Comparison of ENCODE assay signal across 30 cellular contexts in the genomic region with DNA sequence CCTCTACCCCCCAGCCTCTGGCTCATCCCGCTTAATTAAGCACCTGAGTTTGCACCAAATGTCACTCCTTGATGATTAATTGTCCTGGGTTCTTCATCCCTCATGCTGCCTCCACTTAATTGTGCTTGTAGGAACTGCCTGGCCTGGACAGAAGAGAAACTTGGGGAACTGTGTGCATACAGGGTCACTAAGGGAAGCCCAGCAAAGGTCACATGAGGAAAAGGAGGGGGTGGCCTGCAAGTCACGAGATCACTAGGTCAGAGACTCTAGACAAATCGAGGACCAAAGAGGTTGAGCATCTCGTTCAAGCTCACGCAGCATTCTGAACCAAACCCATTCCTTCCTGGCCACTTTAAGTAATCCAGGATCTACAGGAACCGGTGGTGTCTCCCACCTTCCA.
"Had no signal": no experiment of that assay in that cellular context is flagged by ENCODE, and none has a peak within 500 bp of the region (broad histone marks: within the 10 kb centered on the region; RNA-seq: fewer than 3 reads in every experiment).

No MANE protein-coding gene starts in this region.

- ATAC-seq: activated CD4-positive, alpha-beta T cell treated with anti-CD3 and anti-CD28 coated beads for 36 hours; activated naive CD4-positive, alpha-beta T cell treated with anti-CD3 and anti-CD28 coated beads, Interleukin-2, amount 50 U/mL, for 72 hours; activated T-cell treated with anti-CD3 and anti-CD28 coated beads, Interleukin-2, amount 50 U/mL, for 72 hours; effector memory CD8-positive, alpha-beta T cell; foreskin keratinocyte; T-helper 17 cell had no signal

- H3K36me3 ChIP-seq: ascending aorta, breast epithelium, cardiac muscle cell, colonic mucosa, gastrocnemius medialis had no signal

- H3K4me3 Mint-ChIP-seq: activated CD4-positive, alpha-beta memory T cell treated with anti-CD3 and anti-CD28 coated beads, Interleukin-2, amount 10 ng/mL, durations not matched to agents 7 days and 5 days; activated CD4-positive, alpha-beta T cell treated with anti-CD3 and anti-CD28 coated beads for 36 hours; activated CD4-positive, alpha-beta T cell treated with anti-CD3 and anti-CD28 coated beads, Interleukin-2, amount 10 ng/mL, durations not matched to agents 7 days and 5 days; activated naive CD4-positive, alpha-beta T cell treated with anti-CD3 and anti-CD28 coated beads, Interleukin-2, amount 10 ng/mL, durations not matched to agents 7 days and 5 days; activated naive CD8-positive, alpha-beta T cell treated with anti-CD3 and anti-CD28 coated beads, Interleukin-2, amount 10 ng/mL, durations not matched to agents 7 days and 5 days; activated T-cell treated with anti-CD3 and anti-CD28 coated beads, Interleukin-2, amount 50 U/mL, for 24 hours; activated T-cell treated with anti-CD3 and anti-CD28 coated beads, Interleukin-2, amount 50 U/mL, for 72 hours; brain; effector memory CD8-positive, alpha-beta T cell; T-helper 17 cell; T-helper 2 cell treated with Interferon-gamma antibody and Interleukin-4, amounts not matched to agents 5 μg/mL and 100 μg/mL, for 36 hours had no signal

- H3K4me1 Mint-ChIP-seq: activated CD4-positive, alpha-beta memory T cell treated with anti-CD3 and anti-CD28 coated beads, Interleukin-2, amount 10 ng/mL, durations not matched to agents 7 days and 5 days; activated CD4-positive, alpha-beta T cell treated with anti-CD3 and anti-CD28 coated beads for 36 hours; activated CD4-positive, alpha-beta T cell treated with anti-CD3 and anti-CD28 coated beads, Interleukin-2, amount 10 ng/mL, durations not matched to agents 7 days and 5 days; activated naive CD4-positive, alpha-beta T cell treated with anti-CD3 and anti-CD28 coated beads, Interleukin-2, amount 10 ng/mL, durations not matched to agents 7 days and 5 days had no signal

- H3K27me3 Mint-ChIP-seq: activated CD4-positive, alpha-beta T cell treated with anti-CD3 and anti-CD28 coated beads for 36 hours; activated T-cell treated with anti-CD3 and anti-CD28 coated beads, Interleukin-2, amount 50 U/mL, for 24 hours had no signal

- H3K27me3 ChIP-seq: ascending aorta, breast epithelium, colonic mucosa, dorsolateral prefrontal cortex, esophagus muscularis mucosa, gastrocnemius medialis had no signal

- H3K36me3 Mint-ChIP-seq: activated naive CD4-positive, alpha-beta T cell treated with anti-CD3 and anti-CD28 coated beads, Interleukin-2, amount 10 ng/mL, durations not matched to agents 7 days and 5 days; activated naive CD4-positive, alpha-beta T cell treated with anti-CD3 and anti-CD28 coated beads, Interleukin-2, amount 50 U/mL, for 72 hours; activated naive CD8-positive, alpha-beta T cell treated with anti-CD3 and anti-CD28 coated beads, Interleukin-2, amount 10 ng/mL, durations not matched to agents 7 days and 5 days; brain had no signal

- H3K9me3 Mint-ChIP-seq: activated CD4-positive, alpha-beta memory T cell treated with anti-CD3 and anti-CD28 coated beads, Interleukin-2, amount 10 ng/mL, durations not matched to agents 7 days and 5 days; activated CD4-positive, alpha-beta T cell treated with anti-CD3 and anti-CD28 coated beads, Interleukin-2, amount 10 ng/mL, durations not matched to agents 7 days and 5 days; activated naive CD4-positive, alpha-beta T cell treated with anti-CD3 and anti-CD28 coated beads, Interleukin-2, amount 10 ng/mL, durations not matched to agents 7 days and 5 days; activated naive CD4-positive, alpha-beta T cell treated with anti-CD3 and anti-CD28 coated beads, Interleukin-2, amount 50 U/mL, for 72 hours; activated naive CD8-positive, alpha-beta T cell treated with anti-CD3 and anti-CD28 coated beads, Interleukin-2, amount 10 ng/mL, durations not matched to agents 7 days and 5 days; activated T-cell treated with anti-CD3 and anti-CD28 coated beads, Interleukin-2, amount 50 U/mL, for 24 hours; activated T-cell treated with anti-CD3 and anti-CD28 coated beads, Interleukin-2, amount 50 U/mL, for 72 hours; effector memory CD8-positive, alpha-beta T cell; T-helper 2 cell treated with Interferon-gamma antibody and Interleukin-4, amounts not matched to agents 5 μg/mL and 100 μg/mL, for 36 hours had no signal

- H3K4me1 ChIP-seq: ascending aorta, breast epithelium, colonic mucosa, foreskin keratinocyte, gastrocnemius medialis had no signal

- H3K27ac ChIP-seq: ascending aorta, breast epithelium, cardiac muscle cell, colonic mucosa, esophagus muscularis mucosa, foreskin keratinocyte, gastrocnemius medialis had no signal

- H3K9me3 ChIP-seq: ascending aorta, breast epithelium, colonic mucosa, esophagus muscularis mucosa, gastrocnemius medialis had no signal

- H3K4me3 ChIP-seq: ascending aorta, breast epithelium, cardiac muscle cell, colonic mucosa, dorsolateral prefrontal cortex, esophagus muscularis mucosa, gastrocnemius medialis had no signal

- DNase-seq: activated CD4-positive, alpha-beta memory T cell treated with anti-CD3 and anti-CD28 coated beads, Interleukin-2, amount 10 ng/mL, durations not matched to agents 7 days and 5 days; activated CD4-positive, alpha-beta T cell treated with anti-CD3 and anti-CD28 coated beads for 36 hours; activated CD4-positive, alpha-beta T cell treated with anti-CD3 and anti-CD28 coated beads, Interleukin-2, amount 10 ng/mL, durations not matched to agents 7 days and 5 days; activated CD4-positive, alpha-beta T cell treated with anti-CD3 and anti-CD28 coated beads, Interleukin-2, amount 50 U/mL, for 4 hours; activated CD4-positive, CD25-positive, alpha-beta regulatory T cell; activated CD4-positive, CD25-positive, alpha-beta regulatory T cell treated with anti-CD3 and anti-CD28 coated beads, Interleukin-2, amount 50 U/mL, for 72 hours; activated CD8-positive, alpha-beta memory T cell treated with anti-CD3 and anti-CD28 coated beads, Interleukin-2, amount 50 U/mL, for 48 hours; activated gamma-delta T cell; activated naive CD4-positive, alpha-beta T cell; activated naive CD4-positive, alpha-beta T cell treated with anti-CD3 and anti-CD28 coated beads, Interleukin-2, amount 10 ng/mL, durations not matched to agents 7 days and 5 days; activated naive CD8-positive, alpha-beta T cell treated with anti-CD3 and anti-CD28 coated beads, Interleukin-2, amount 10 ng/mL, durations not matched to agents 7 days and 5 days; activated T-cell treated with anti-CD3 and anti-CD28 coated beads for 4 hours; activated T-cell treated with anti-CD3 and anti-CD28 coated beads, Interleukin-2, amount 50 U/mL, for 24 hours; activated T-cell treated with anti-CD3 and anti-CD28 coated beads, Interleukin-2, amount 50 U/mL, for 72 hours; central memory CD4-positive, alpha-beta T cell; cerebellar nuclear complex; effector memory CD8-positive, alpha-beta T cell; foreskin keratinocyte; gastrocnemius medialis; T-helper 1 cell; T-helper 17 cell had no signal

- H3K27ac Mint-ChIP-seq: activated CD4-positive, alpha-beta memory T cell treated with anti-CD3 and anti-CD28 coated beads, Interleukin-2, amount 10 ng/mL, durations not matched to agents 7 days and 5 days; activated CD4-positive, alpha-beta T cell treated with anti-CD3 and anti-CD28 coated beads for 36 hours; activated CD4-positive, alpha-beta T cell treated with anti-CD3 and anti-CD28 coated beads, Interleukin-2, amount 10 ng/mL, durations not matched to agents 7 days and 5 days; activated naive CD4-positive, alpha-beta T cell treated with anti-CD3 and anti-CD28 coated beads, Interleukin-2, amount 10 ng/mL, durations not matched to agents 7 days and 5 days; activated naive CD4-positive, alpha-beta T cell treated with anti-CD3 and anti-CD28 coated beads, Interleukin-2, amount 50 U/mL, for 72 hours; activated naive CD8-positive, alpha-beta T cell treated with anti-CD3 and anti-CD28 coated beads, Interleukin-2, amount 10 ng/mL, durations not matched to agents 7 days and 5 days; activated T-cell treated with anti-CD3 and anti-CD28 coated beads, Interleukin-2, amount 50 U/mL, for 24 hours; activated T-cell treated with anti-CD3 and anti-CD28 coated beads, Interleukin-2, amount 50 U/mL, for 72 hours; T-helper 17 cell; T-helper 2 cell treated with Interferon-gamma antibody and Interleukin-4, amounts not matched to agents 5 μg/mL and 100 μg/mL, for 36 hours had no signal
